In the genomic region with DNA sequence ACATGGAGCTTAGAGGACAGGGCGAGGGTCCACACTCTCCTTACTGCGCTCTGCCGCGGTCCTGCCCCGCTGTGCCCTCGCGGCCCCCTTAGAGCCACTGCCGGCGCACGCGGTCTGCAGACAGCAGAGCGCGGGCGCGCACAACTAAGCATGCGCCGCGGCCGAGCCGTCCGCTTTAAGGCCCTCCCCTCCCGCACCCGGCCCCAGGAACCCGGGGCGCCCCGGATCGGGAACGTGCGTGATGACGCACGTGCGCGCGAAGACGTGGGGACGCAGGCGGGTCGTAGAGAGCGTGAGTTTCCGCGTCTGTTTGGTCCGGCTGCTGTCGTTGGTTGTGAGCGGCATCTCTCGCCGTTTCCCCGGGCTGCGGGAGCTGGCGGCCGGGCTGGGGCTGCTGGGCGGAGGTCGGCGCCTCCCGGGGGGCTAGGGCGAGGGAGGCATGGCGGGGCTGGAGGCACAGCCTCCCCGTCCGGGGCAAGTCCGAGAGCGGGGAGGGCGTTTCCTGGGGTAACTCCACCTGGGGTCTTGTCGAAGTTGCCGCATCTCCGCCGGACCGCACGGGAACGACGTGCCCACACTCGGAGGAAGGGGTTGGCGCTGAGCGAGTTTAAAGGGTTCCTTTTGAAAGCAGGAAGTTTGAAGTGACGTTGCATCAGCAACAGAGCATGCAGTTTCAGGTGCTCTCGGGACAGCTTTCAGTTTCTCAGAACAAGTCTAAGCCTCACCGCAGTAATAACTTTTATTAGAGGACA, we compare ENCODE assay signal across 8 cellular contexts. TPM values are rescaled to one million over a fixed set of nuclear protein-coding genes. Genes with fewer than 3 reads are reported as not detected.
DNase-seq lines count a peak whose midpoint lies in the region; ATAC-seq and TF ChIP-seq lines count a peak whose summit lies in the region.

A gene with protein sequence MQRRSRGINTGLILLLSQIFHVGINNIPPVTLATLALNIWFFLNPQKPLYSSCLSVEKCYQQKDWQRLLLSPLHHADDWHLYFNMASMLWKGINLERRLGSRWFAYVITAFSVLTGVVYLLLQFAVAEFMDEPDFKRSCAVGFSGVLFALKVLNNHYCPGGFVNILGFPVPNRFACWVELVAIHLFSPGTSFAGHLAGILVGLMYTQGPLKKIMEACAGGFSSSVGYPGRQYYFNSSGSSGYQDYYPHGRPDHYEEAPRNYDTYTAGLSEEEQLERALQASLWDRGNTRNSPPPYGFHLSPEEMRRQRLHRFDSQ (plus strand): TSS at position 259 of the 752 bp plus-strand sequence. CDS start 28,640 bp downstream, outside the sequence.

- peak; percentile 97 for ATAC-seq in SK-N-SH treated with all-trans-retinoic acid at 6 μM for 48 hours

- H3K9me3 Mint-ChIP-seq in activated naive CD4-positive, alpha-beta T cell treated with anti-CD3 and anti-CD28 coated beads, Interleukin-2, amount 50 U/mL, for 24 hours = peaks cover 6% of the 10 kb centered on the region

- peaks cover 19% of the 10 kb centered on the region for H3K36me3 Mint-ChIP-seq in activated naive CD4-positive, alpha-beta T cell treated with anti-CD3 and anti-CD28 coated beads, Interleukin-2, amount 50 U/mL, for 24 hours

- DNase-seq in GM03348 (ENCODE audit: low spot score) (peak; percentile 99), HEK293T (ENCODE audit: extremely low spot score) (peak; percentile 92), MV-4-11 (lab: John Stamatoyannopoulos, UW) (peak; percentile 92), globus pallidus (ENCODE audit: low spot score) (peak; percentile 91), occipital lobe (lab: John Stamatoyannopoulos, UW) (peak; percentile 90)

- H3K27ac Mint-ChIP-seq in activated naive CD4-positive, alpha-beta T cell treated with anti-CD3 and anti-CD28 coated beads, Interleukin-2, amount 50 U/mL, for 24 hours = peak within 1 kb of the TSS; percentile 100

- peak within 1 kb of the TSS; percentile 77 for H3K27ac ChIP-seq in temporal lobe (ENCODE audit: low read depth, low read length)

- H3K4me3 Mint-ChIP-seq in activated naive CD4-positive, alpha-beta T cell treated with anti-CD3 and anti-CD28 coated beads, Interleukin-2, amount 50 U/mL, for 24 hours = peak within 1 kb of the TSS; percentile 96

- POLR2A ChIA-PET in HEK293T (lab: Yijun Ruan, JAX) = interaction anchor here (0.5 to 1.3 kb wide), 3 partner anchors 9 to 23 kb away, joined by 3 to 6 read pairs (median 3); no protein-coding TSS in a partner anchor

- CTCF ChIA-PET in HEK293T (lab: Yijun Ruan, JAX) = no interaction called here

- H3K4me1 Mint-ChIP-seq in activated naive CD4-positive, alpha-beta T cell treated with anti-CD3 and anti-CD28 coated beads, Interleukin-2, amount 50 U/mL, for 24 hours = peaks cover 69% of the 10 kb centered on the region

- H3K27me3 Mint-ChIP-seq in activated naive CD4-positive, alpha-beta T cell treated with anti-CD3 and anti-CD28 coated beads, Interleukin-2, amount 50 U/mL, for 24 hours = no peaks in the 10 kb centered on the region

TF ChIP-seq in HEK293T, 16 proteins besides CTCF, POLR2A, EP300 and RAD21:
- TF ChIP-seq FOXK2 (IDR thresholded peaks at IDR 0.05) = no peak
- peak; percentile 7; the same call in 1 of the 2 replicates for TF ChIP-seq ELF4 (IDR thresholded peaks at IDR 0.05)
- TF ChIP-seq CTBP1 (IDR thresholded peaks at IDR 0.05; ENCODE audit: borderline replicate concordance) = no peak
- no peak for TF ChIP-seq BHLHE40 (IDR thresholded peaks at IDR 0.05; ENCODE audit: borderline replicate concordance)
- TF ChIP-seq HDGF (IDR thresholded peaks at IDR 0.05; ENCODE audit: borderline replicate concordance) = no peak
- TF ChIP-seq TARDBP (IDR thresholded peaks at IDR 0.05) = no peak
- TF ChIP-seq LEF1 (IDR thresholded peaks at IDR 0.05; ENCODE audit: borderline replicate concordance) = no peak
- TF ChIP-seq, protein P1, sequence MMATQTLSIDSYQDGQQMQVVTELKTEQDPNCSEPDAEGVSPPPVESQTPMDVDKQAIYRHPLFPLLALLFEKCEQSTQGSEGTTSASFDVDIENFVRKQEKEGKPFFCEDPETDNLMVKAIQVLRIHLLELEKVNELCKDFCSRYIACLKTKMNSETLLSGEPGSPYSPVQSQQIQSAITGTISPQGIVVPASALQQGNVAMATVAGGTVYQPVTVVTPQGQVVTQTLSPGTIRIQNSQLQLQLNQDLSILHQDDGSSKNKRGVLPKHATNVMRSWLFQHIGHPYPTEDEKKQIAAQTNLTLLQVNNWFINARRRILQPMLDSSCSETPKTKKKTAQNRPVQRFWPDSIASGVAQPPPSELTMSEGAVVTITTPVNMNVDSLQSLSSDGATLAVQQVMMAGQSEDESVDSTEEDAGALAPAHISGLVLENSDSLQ (IDR thresholded peaks at IDR 0.05) = 0 out of 2 replicates have a peak, but pooled peaks have one; percentile 8
- TF ChIP-seq L3MBTL2 (conservative IDR thresholded peaks at IDR 0.05) = peak; percentile 100
- TF ChIP-seq SUZ12 (IDR thresholded peaks at IDR 0.05) = no peak
- TF ChIP-seq FOXM1 (IDR thresholded peaks at IDR 0.05; ENCODE audit: borderline replicate concordance) = 0 out of 2 replicates have a peak, but pooled peaks have one; percentile 3
- TF ChIP-seq FOXA1 (IDR thresholded peaks at IDR 0.05) = no peak
TF ChIP-seq in HEK293T: peak in this region for 4.

TF ChIP-seq in SK-N-SH treated with all-trans-retinoic acid at 6 μM for 48 hours, 23 proteins besides CTCF, POLR2A, EP300 and RAD21:
- TF ChIP-seq PPARA (CRISPR knock-in tag; IDR thresholded peaks at IDR 0.05; ENCODE audit: borderline replicate concordance) (no peak), SNAI2 (CRISPR knock-in tag; IDR thresholded peaks at IDR 0.05) (0 out of 2 replicates have a peak, but pooled peaks have one; percentile 16), RARB (CRISPR knock-in tag; IDR thresholded peaks at IDR 0.05) (no peak)
- TF ChIP-seq, protein P2, sequence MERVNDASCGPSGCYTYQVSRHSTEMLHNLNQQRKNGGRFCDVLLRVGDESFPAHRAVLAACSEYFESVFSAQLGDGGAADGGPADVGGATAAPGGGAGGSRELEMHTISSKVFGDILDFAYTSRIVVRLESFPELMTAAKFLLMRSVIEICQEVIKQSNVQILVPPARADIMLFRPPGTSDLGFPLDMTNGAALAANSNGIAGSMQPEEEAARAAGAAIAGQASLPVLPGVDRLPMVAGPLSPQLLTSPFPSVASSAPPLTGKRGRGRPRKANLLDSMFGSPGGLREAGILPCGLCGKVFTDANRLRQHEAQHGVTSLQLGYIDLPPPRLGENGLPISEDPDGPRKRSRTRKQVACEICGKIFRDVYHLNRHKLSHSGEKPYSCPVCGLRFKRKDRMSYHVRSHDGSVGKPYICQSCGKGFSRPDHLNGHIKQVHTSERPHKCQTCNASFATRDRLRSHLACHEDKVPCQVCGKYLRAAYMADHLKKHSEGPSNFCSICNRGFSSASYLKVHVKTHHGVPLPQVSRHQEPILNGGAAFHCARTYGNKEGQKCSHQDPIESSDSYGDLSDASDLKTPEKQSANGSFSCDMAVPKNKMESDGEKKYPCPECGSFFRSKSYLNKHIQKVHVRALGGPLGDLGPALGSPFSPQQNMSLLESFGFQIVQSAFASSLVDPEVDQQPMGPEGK (CRISPR knock-in tag; IDR thresholded peaks at IDR 0.05; ENCODE audit: borderline replicate concordance) = peak; percentile 21; the same call in 1 of the 2 replicates
- TF ChIP-seq, protein P3, sequence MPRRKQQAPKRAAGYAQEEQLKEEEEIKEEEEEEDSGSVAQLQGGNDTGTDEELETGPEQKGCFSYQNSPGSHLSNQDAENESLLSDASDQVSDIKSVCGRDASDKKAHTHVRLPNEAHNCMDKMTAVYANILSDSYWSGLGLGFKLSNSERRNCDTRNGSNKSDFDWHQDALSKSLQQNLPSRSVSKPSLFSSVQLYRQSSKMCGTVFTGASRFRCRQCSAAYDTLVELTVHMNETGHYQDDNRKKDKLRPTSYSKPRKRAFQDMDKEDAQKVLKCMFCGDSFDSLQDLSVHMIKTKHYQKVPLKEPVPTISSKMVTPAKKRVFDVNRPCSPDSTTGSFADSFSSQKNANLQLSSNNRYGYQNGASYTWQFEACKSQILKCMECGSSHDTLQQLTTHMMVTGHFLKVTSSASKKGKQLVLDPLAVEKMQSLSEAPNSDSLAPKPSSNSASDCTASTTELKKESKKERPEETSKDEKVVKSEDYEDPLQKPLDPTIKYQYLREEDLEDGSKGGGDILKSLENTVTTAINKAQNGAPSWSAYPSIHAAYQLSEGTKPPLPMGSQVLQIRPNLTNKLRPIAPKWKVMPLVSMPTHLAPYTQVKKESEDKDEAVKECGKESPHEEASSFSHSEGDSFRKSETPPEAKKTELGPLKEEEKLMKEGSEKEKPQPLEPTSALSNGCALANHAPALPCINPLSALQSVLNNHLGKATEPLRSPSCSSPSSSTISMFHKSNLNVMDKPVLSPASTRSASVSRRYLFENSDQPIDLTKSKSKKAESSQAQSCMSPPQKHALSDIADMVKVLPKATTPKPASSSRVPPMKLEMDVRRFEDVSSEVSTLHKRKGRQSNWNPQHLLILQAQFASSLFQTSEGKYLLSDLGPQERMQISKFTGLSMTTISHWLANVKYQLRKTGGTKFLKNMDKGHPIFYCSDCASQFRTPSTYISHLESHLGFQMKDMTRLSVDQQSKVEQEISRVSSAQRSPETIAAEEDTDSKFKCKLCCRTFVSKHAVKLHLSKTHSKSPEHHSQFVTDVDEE (CRISPR knock-in tag; IDR thresholded peaks at IDR 0.05) = 0 out of 2 replicates have a peak, but pooled peaks have one; percentile 26
TF ChIP-seq in SK-N-SH treated with all-trans-retinoic acid at 6 μM for 48 hours: peak in this region for 3.

RNA-seq across cellular contexts. Expression of the gene that starts here (rescaled TPM):
- 89.4 TPM for total RNA-seq in occipital lobe
- total RNA-seq in temporal lobe = 14.5 TPM

Comparison
In these comparisons a context has a peak if more than half of its experiments do, and no peak if none do; other contexts are left out.
1. Peak in every context shown above with its lines: DNase-seq, ATAC-seq and H3K27ac ChIP-seq.